7 cellular contexts compared by ENCODE assay signal in genomic region chr22:36356708-36357694, GRCh38. TPM values are rescaled to one million over a fixed set of nuclear protein-coding genes. Genes with fewer than 3 reads are reported as not detected.
DNase-seq lines count a peak whose midpoint lies in the region; ATAC-seq, FAIRE-seq and TF ChIP-seq lines count a peak whose summit lies in the region.

No MANE protein-coding gene starts in this region.

- peaks cover 38% of the 10 kb centered on the region for H3K36me3 Mint-ChIP-seq in activated naive CD4-positive, alpha-beta T cell treated with anti-CD3 and anti-CD28 coated beads for 36 hours (ENCODE audit: low read depth)

- H4K20me1 ChIP-seq in OCI-LY1 (ENCODE audit: insufficient read depth, low read length), result no peaks in the 10 kb centered on the region

- H3K36me3 ChIP-seq in OCI-LY1 (ENCODE audit: insufficient read depth, low read length), result peaks cover 11% of the 10 kb centered on the region
- peaks cover 4% of the 10 kb centered on the region for H3K36me3 ChIP-seq in lower lobe of right lung
- peaks cover 6% of the 10 kb centered on the region for H3K36me3 ChIP-seq in thoracic aorta

- H3K27ac ChIP-seq in OCI-LY1 (ENCODE audit: low read depth, low read length, poor library complexity, severe bottlenecking) (peak overlapping the region; percentile 64), lower lobe of right lung (peak overlapping the region; percentile 56), thoracic aorta (peak overlapping the region; percentile 92 to 97)

- H3K4me3 Mint-ChIP-seq in activated naive CD4-positive, alpha-beta T cell treated with anti-CD3 and anti-CD28 coated beads for 36 hours, result peak overlapping the region; percentile 73

- H2AFZ ChIP-seq in OCI-LY1 (ENCODE audit: low read length), result no peak overlapping the region

- H3K4me1 Mint-ChIP-seq in activated naive CD4-positive, alpha-beta T cell treated with anti-CD3 and anti-CD28 coated beads for 36 hours (ENCODE audit: low read depth), result peaks cover 98% of the 10 kb centered on the region

- H3K4me1 ChIP-seq in OCI-LY1 (ENCODE audit: insufficient read depth, low read length, severe bottlenecking) (peaks cover 81% of the 10 kb centered on the region), lower lobe of right lung (peaks cover 97% of the 10 kb centered on the region), thoracic aorta (ENCODE audit: control insufficient read depth in 1 of 2, low read depth in 2 of 2) (peaks cover 81 to 96% of the 10 kb centered on the region in 2 donors)

- H3K27me3 ChIP-seq in OCI-LY1 (ENCODE audit: insufficient read depth, low read length) (no peaks in the 10 kb centered on the region), lower lobe of right lung (ENCODE audit: low read depth) (no peaks in the 10 kb centered on the region), thoracic aorta (replicated peaks; ENCODE audit: insufficient read depth) (no peaks in the 10 kb centered on the region)

- CTCF ChIA-PET in activated naive CD4-positive, alpha-beta T cell treated with anti-CD3 and anti-CD28 coated beads for 36 hours (lab: Charles Lee), result interaction anchor here (1.0 to 1.9 kb wide), 7 partner anchors 8 to 114 kb away, joined by 3 to 7 read pairs (median 3); partner anchors contain the start of gene MYH9

- intact Hi-C loops in activated naive CD4-positive, alpha-beta T cell treated with anti-CD3 and anti-CD28 coated beads for 36 hours (cut with micrococcal nuclease), result loop anchor here (1.0 kb wide), 5 partner anchors 8 to 172 kb away; partner anchors contain the start of gene EIF3D
- intact Hi-C loops in lower lobe of right lung (cut with DNase I), result no loop called here

- H3K27me3 Mint-ChIP-seq in activated naive CD4-positive, alpha-beta T cell treated with anti-CD3 and anti-CD28 coated beads for 36 hours (ENCODE audit: low read depth), result no peaks in the 10 kb centered on the region

- peaks cover 94% of the 10 kb centered on the region for H3K79me2 ChIP-seq in OCI-LY1 (ENCODE audit: insufficient read depth, low read length)

- H3K9me2 ChIP-seq in OCI-LY1 (ENCODE audit: low read depth, low read length), result no peaks in the 10 kb centered on the region

- TF ChIP-seq CTCF in OCI-LY1 (IDR thresholded peaks at IDR 0.05; ENCODE audit: low read length) (no peak), lower lobe of right lung (IDR thresholded peaks at IDR 0.05) (no peak), thoracic aorta (IDR thresholded peaks at IDR 0.05) (no peak)

- H3F3A ChIP-seq in OCI-LY1 (ENCODE audit: insufficient read depth, low read length), result no peaks in the 10 kb centered on the region

- H3K27ac Mint-ChIP-seq in activated naive CD4-positive, alpha-beta T cell treated with anti-CD3 and anti-CD28 coated beads for 36 hours, result peak overlapping the region; percentile 96

- H3K4me2 ChIP-seq in OCI-LY1 (ENCODE audit: low read length), result peak overlapping the region; percentile 1; the same call in 1 of the 2 replicates

- peak overlapping the region; percentile 0; the same call in 1 of the 2 replicates for H3K9ac ChIP-seq in OCI-LY1 (ENCODE audit: low read length)

- ATAC-seq in lower lobe of right lung (no peak), thoracic aorta (ENCODE audit: insufficient number of reproducible peaks, low FRiP score, low read depth) (no peak), HG02852 (IDR thresholded peaks at IDR 0.05; ENCODE audit: unreplicated experiment) (no peak)

- H3K9me3 ChIP-seq in OCI-LY1 (ENCODE audit: low read length), result no peaks in the 10 kb centered on the region
- no peaks in the 10 kb centered on the region for H3K9me3 ChIP-seq in lower lobe of right lung
- H3K9me3 ChIP-seq in thoracic aorta, result no peaks in the 10 kb centered on the region

- no peak overlapping the region for H3K4me3 ChIP-seq in OCI-LY1 (ENCODE audit: low read depth, low read length, poor library complexity, severe bottlenecking)
- no peak overlapping the region for H3K4me3 ChIP-seq in lower lobe of right lung
- H3K4me3 ChIP-seq in thoracic aorta, result peak overlapping the region; percentile 52

- DNase-seq in activated naive CD4-positive, alpha-beta T cell treated with anti-CD3 and anti-CD28 coated beads for 36 hours, result peak; percentile 78
- DNase-seq in lower lobe of right lung (no peak), thoracic aorta (ENCODE audit: low spot score) (no peak), HTR-8/SVneo (ENCODE audit: insufficient read length, low spot score) (no peak), COLO829 (ENCODE audit: low spot score) (no peak)

- no peaks in the 10 kb centered on the region for H3K9me3 Mint-ChIP-seq in activated naive CD4-positive, alpha-beta T cell treated with anti-CD3 and anti-CD28 coated beads for 36 hours

- no peak for FAIRE-seq in HTR-8/SVneo (lab: Jason Lieb, UNC)

RNA-seq across cellular contexts. Expression of gene MYH9, which starts 30.8 kb away (rescaled TPM):
- 100 to 1,000 TPM; 574 to 625 TPM for total RNA-seq in activated naive CD4-positive, alpha-beta T cell treated with anti-CD3 and anti-CD28 coated beads for 36 hours
- 659 TPM for total RNA-seq in lower lobe of right lung
- 1,000 to 10,000 TPM; 1,447 to 1,631 TPM for total RNA-seq in thoracic aorta
